ENCODE assay signal across 29 cellular contexts in the genomic region with DNA sequence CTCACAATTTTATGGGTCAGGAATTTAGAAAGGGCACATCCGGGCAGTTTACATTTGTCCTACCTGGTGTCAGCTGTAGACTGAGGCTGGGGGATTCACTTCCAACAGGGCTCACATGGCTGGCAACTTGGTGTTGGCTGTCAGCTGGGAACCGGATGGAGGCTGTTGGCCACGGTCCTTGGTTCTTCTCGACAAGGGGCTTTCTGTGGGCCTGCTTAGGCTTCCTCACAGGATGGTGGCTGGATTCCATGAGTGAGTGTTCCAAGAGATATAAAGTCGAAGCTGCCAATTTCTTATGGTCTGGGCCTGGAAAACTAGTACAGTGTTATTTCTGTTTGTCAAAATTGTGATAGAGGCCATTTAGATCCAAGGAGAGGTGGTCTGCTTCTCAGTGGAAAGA.
"Had no signal": no experiment of that assay in that cellular context is flagged by ENCODE, and none has a peak within 500 bp of the region (broad histone marks: within the 10 kb centered on the region; RNA-seq: fewer than 3 reads in every experiment).

No MANE protein-coding gene starts in this region.

- H3K9me3 ChIP-seq: adrenal gland, body of pancreas, colonic mucosa, gastrocnemius medialis had no signal

- ATAC-seq: activated CD4-positive, alpha-beta T cell treated with anti-CD3 and anti-CD28 coated beads for 36 hours; activated CD8-positive, alpha-beta memory T cell treated with anti-CD3 and anti-CD28 coated beads, Interleukin-2, amount 10 ng/mL, durations not matched to agents 7 days and 5 days; activated CD8-positive, alpha-beta T cell treated with anti-CD3 and anti-CD28 coated beads, Interleukin-2, amount 10 ng/mL, durations not matched to agents 7 days and 5 days; activated naive CD8-positive, alpha-beta T cell treated with anti-CD3 and anti-CD28 coated beads, Interleukin-2, amount 50 U/mL, for 24 hours; body of pancreas; esophagus mucosa; foreskin keratinocyte; gastrocnemius medialis had no signal

- H3K36me3 ChIP-seq: adrenal gland, colonic mucosa, gastrocnemius medialis had no signal

- DNase-seq: activated CD4-positive, alpha-beta memory T cell treated with anti-CD3 and anti-CD28 coated beads for 36 hours; activated CD4-positive, alpha-beta T cell treated with anti-CD3 and anti-CD28 coated beads for 36 hours; activated CD4-positive, alpha-beta T cell treated with anti-CD3 and anti-CD28 coated beads, Interleukin-2, amount 10 ng/mL, durations not matched to agents 24 days and 14 days; activated CD4-positive, CD25-positive, alpha-beta regulatory T cell; activated CD4-positive, CD25-positive, alpha-beta regulatory T cell treated with anti-CD3 and anti-CD28 coated beads, Interleukin-2, amount 50 U/mL, for 72 hours; activated CD8-positive, alpha-beta memory T cell treated with anti-CD3 and anti-CD28 coated beads, Interleukin-2, amount 10 ng/mL, durations not matched to agents 7 days and 5 days; activated CD8-positive, alpha-beta memory T cell treated with anti-CD3 and anti-CD28 coated beads, Interleukin-2, amount 50 U/mL, for 4 hours; activated CD8-positive, alpha-beta T cell treated with anti-CD3 and anti-CD28 coated beads, Interleukin-2, amount 10 ng/mL, durations not matched to agents 7 days and 5 days; activated effector memory CD4-positive, alpha-beta T cell treated with anti-CD3 and anti-CD28 coated beads, Interleukin-2, amount 50 U/mL, for 16 hours; activated naive CD4-positive, alpha-beta T cell treated with anti-CD3 and anti-CD28 coated beads for 36 hours; activated naive CD8-positive, alpha-beta T cell treated with anti-CD3 and anti-CD28 coated beads for 36 hours; activated naive CD8-positive, alpha-beta T cell treated with anti-CD3 and anti-CD28 coated beads, Interleukin-2, amount 50 U/mL, for 24 hours; activated T-cell treated with anti-CD3 and anti-CD28 coated beads, Interleukin-2, amount 50 U/mL, for 1 hour; activated T-cell treated with anti-CD3 and anti-CD28 coated beads, Interleukin-2, amount 50 U/mL, for 48 hours; adrenal gland; amygdala; aorta; body of pancreas; central memory CD4-positive, alpha-beta T cell; cerebellar nuclear complex; colonic mucosa; dorsolateral prefrontal cortex; effector memory CD4-positive, alpha-beta T cell; endodermal cell; foreskin keratinocyte; gastrocnemius medialis; glutamatergic neuron; T-helper 2 cell had no signal

- H3K27ac ChIP-seq: adrenal gland, body of pancreas, colonic mucosa, dorsolateral prefrontal cortex, foreskin keratinocyte, gastrocnemius medialis had no signal

- H3K4me1 ChIP-seq: adrenal gland, body of pancreas, colonic mucosa, foreskin keratinocyte, gastrocnemius medialis had no signal

- H3K27me3 ChIP-seq: adrenal gland, body of pancreas, colonic mucosa, gastrocnemius medialis had no signal

- H3K4me3 ChIP-seq: adrenal gland, body of pancreas, colonic mucosa, dorsolateral prefrontal cortex, gastrocnemius medialis had no signal
